Comparison of ENCODE assay signal across 1 cellular context in genomic region chr12:93597608-93598007, GRCh38.
TF ChIP-seq lines count a peak whose summit lies in the region.

No MANE protein-coding gene starts in this region.

TF ChIP-seq in HepG2, 621 proteins besides CTCF, POLR2A, EP300 and RAD21 (continued from another document):
- no peak for TF ChIP-seq ARID5B (CRISPR knock-in tag; IDR thresholded peaks at IDR 0.05)
- no peak for TF ChIP-seq U2AF2 (IDR thresholded peaks at IDR 0.05; ENCODE audit: low read depth, low read length)
- TF ChIP-seq USF2 (IDR thresholded peaks at IDR 0.05; ENCODE audit: low read depth, low read length): no peak
- TF ChIP-seq USF2 (CRISPR knock-in tag; IDR thresholded peaks at IDR 0.05; ENCODE audit: borderline replicate concordance): no peak
- TF ChIP-seq ZNF3 (CRISPR knock-in tag; IDR thresholded peaks at IDR 0.05): no peak
- no peak for TF ChIP-seq ZNF292 (CRISPR knock-in tag; IDR thresholded peaks at IDR 0.05; ENCODE audit: borderline replicate concordance, low read depth)
- TF ChIP-seq ZNF335 (CRISPR knock-in tag; IDR thresholded peaks at IDR 0.05): no peak
- no peak for TF ChIP-seq ZBTB34 (CRISPR knock-in tag; IDR thresholded peaks at IDR 0.05)
